In genomic region chr11:126719740-126720139, GRCh38 we compare ENCODE assay signal across 29 cellular contexts.
"Had no signal": no experiment of that assay in that cellular context is flagged by ENCODE, and none has a peak within 500 bp of the region (broad histone marks: within the 10 kb centered on the region; RNA-seq: fewer than 3 reads in every experiment).

No MANE protein-coding gene starts in this region.

- H3K9me3 ChIP-seq: esophagus muscularis mucosa, gastrocnemius medialis, right lobe of liver, tibial nerve had no signal

- H3K4me3 ChIP-seq: esophagus muscularis mucosa, gastrocnemius medialis, right lobe of liver, tibial nerve had no signal

- H3K4me1 ChIP-seq: gastrocnemius medialis, right lobe of liver had no signal

- H3K36me3 Mint-ChIP-seq: activated CD4-positive, alpha-beta memory T cell treated with anti-CD3 and anti-CD28 coated beads for 36 hours; activated naive CD4-positive, alpha-beta T cell treated with anti-CD3 and anti-CD28 coated beads, Interleukin-2, amount 50 U/mL, for 24 hours; natural killer cell; stimulated activated memory B cell treated with anti-CD40 and anti-IgM and Interleukin-4, amounts not matched to agents 10 μg/mL and 1 μg/mL and 100 μg/mL, for 72 hours had no signal

- ATAC-seq: activated naive CD8-positive, alpha-beta T cell treated with anti-CD3 and anti-CD28 coated beads, Interleukin-2, amount 50 U/mL, for 24 hours; natural killer cell; right lobe of liver; stimulated activated memory B cell treated with anti-CD40 and anti-IgM and Interleukin-4, amounts not matched to agents 10 μg/mL and 1 μg/mL and 100 μg/mL, for 72 hours had no signal

- DNase-seq: activated CD4-positive, alpha-beta memory T cell treated with anti-CD3 and anti-CD28 coated beads for 36 hours; activated CD4-positive, alpha-beta T cell treated with anti-CD3 and anti-CD28 coated beads, Interleukin-2, amount 10 ng/mL, durations not matched to agents 24 days and 14 days; activated CD4-positive, CD25-positive, alpha-beta regulatory T cell treated with anti-CD3 and anti-CD28 coated beads, Interleukin-2, amount 50 U/mL, for 72 hours; activated CD8-positive, alpha-beta memory T cell treated with anti-CD3 and anti-CD28 coated beads, Interleukin-2, amount 50 U/mL, for 4 hours; activated gamma-delta T cell; activated naive CD8-positive, alpha-beta T cell treated with anti-CD3 and anti-CD28 coated beads, Interleukin-2, amount 50 U/mL, for 24 hours; activated T-cell treated with anti-CD3 and anti-CD28 coated beads, Interleukin-2, amount 50 U/mL, for 24 hours; amygdala; dermis blood vessel endothelial cell; effector CD4-positive, alpha-beta T cell; gastrocnemius medialis; hippocampal formation; left cardiac atrium; mammary epithelial cell; natural killer cell; posterior cingulate gyrus; right lobe of liver; small intestine; stimulated activated CD4-positive, alpha-beta T cell treated with anti-CD3 and anti-CD28 coated beads, Interleukin-1b, Interleukin-23, amount 100 ng/mL, for 48 hours; stimulated activated CD4-positive, alpha-beta T cell treated with anti-CD3 and anti-CD28 coated beads, Interleukin-4, amount 100 ng/mL, for 4 hours; stimulated activated CD8-positive, alpha-beta memory T cell treated with anti-CD3 and anti-CD28 coated beads, Interleukin-4, amount 100 ng/mL, for 48 hours; SW 1271; T-helper 9 cell had no signal

- H3K4me3 Mint-ChIP-seq: activated CD4-positive, alpha-beta memory T cell treated with anti-CD3 and anti-CD28 coated beads for 36 hours; activated CD4-positive, alpha-beta T cell treated with anti-CD3 and anti-CD28 coated beads, Interleukin-2, amount 10 ng/mL, durations not matched to agents 24 days and 14 days; activated naive CD4-positive, alpha-beta T cell treated with anti-CD3 and anti-CD28 coated beads, Interleukin-2, amount 50 U/mL, for 24 hours; activated naive CD8-positive, alpha-beta T cell treated with anti-CD3 and anti-CD28 coated beads, Interleukin-2, amount 50 U/mL, for 24 hours; activated T-cell treated with anti-CD3 and anti-CD28 coated beads, Interleukin-2, amount 50 U/mL, for 24 hours; central memory CD8-positive, alpha-beta T cell; natural killer cell; stimulated activated memory B cell treated with anti-CD40 and anti-IgM and Interleukin-4, amounts not matched to agents 10 μg/mL and 1 μg/mL and 100 μg/mL, for 72 hours; T-helper 1 cell treated with Interleukin-12 subunit alpha and Interleukin-12 subunit beta and Interleukin-4 antibody, amounts not matched to agents 30 μg/mL and 1 μg/mL, for 36 hours had no signal

- H3K36me3 ChIP-seq: esophagus muscularis mucosa, gastrocnemius medialis, right lobe of liver, tibial nerve had no signal

- H3K4me1 Mint-ChIP-seq: activated CD4-positive, alpha-beta T cell treated with anti-CD3 and anti-CD28 coated beads, Interleukin-2, amount 10 ng/mL, durations not matched to agents 24 days and 14 days; activated naive CD4-positive, alpha-beta T cell treated with anti-CD3 and anti-CD28 coated beads, Interleukin-2, amount 50 U/mL, for 24 hours; activated naive CD8-positive, alpha-beta T cell treated with anti-CD3 and anti-CD28 coated beads, Interleukin-2, amount 50 U/mL, for 24 hours; central memory CD8-positive, alpha-beta T cell; natural killer cell; stimulated activated memory B cell treated with anti-CD40 and anti-IgM and Interleukin-4, amounts not matched to agents 10 μg/mL and 1 μg/mL and 100 μg/mL, for 72 hours had no signal

- H3K9me3 Mint-ChIP-seq: activated CD4-positive, alpha-beta memory T cell treated with anti-CD3 and anti-CD28 coated beads for 36 hours; activated CD4-positive, alpha-beta T cell treated with anti-CD3 and anti-CD28 coated beads, Interleukin-2, amount 10 ng/mL, durations not matched to agents 24 days and 14 days; activated naive CD4-positive, alpha-beta T cell treated with anti-CD3 and anti-CD28 coated beads, Interleukin-2, amount 50 U/mL, for 24 hours; activated naive CD8-positive, alpha-beta T cell treated with anti-CD3 and anti-CD28 coated beads, Interleukin-2, amount 50 U/mL, for 24 hours; activated T-cell treated with anti-CD3 and anti-CD28 coated beads, Interleukin-2, amount 50 U/mL, for 24 hours; natural killer cell; T-helper 1 cell treated with Interleukin-12 subunit alpha and Interleukin-12 subunit beta and Interleukin-4 antibody, amounts not matched to agents 30 μg/mL and 1 μg/mL, for 36 hours had no signal

- H3K27ac ChIP-seq: esophagus muscularis mucosa, gastrocnemius medialis, right lobe of liver, tibial nerve had no signal

- H3K27me3 ChIP-seq: gastrocnemius medialis, right lobe of liver, tibial nerve had no signal

- H3K27ac Mint-ChIP-seq: activated CD4-positive, alpha-beta memory T cell treated with anti-CD3 and anti-CD28 coated beads for 36 hours; activated CD4-positive, alpha-beta T cell treated with anti-CD3 and anti-CD28 coated beads, Interleukin-2, amount 10 ng/mL, durations not matched to agents 24 days and 14 days; activated naive CD4-positive, alpha-beta T cell treated with anti-CD3 and anti-CD28 coated beads, Interleukin-2, amount 50 U/mL, for 24 hours; activated naive CD8-positive, alpha-beta T cell treated with anti-CD3 and anti-CD28 coated beads, Interleukin-2, amount 50 U/mL, for 24 hours; activated T-cell treated with anti-CD3 and anti-CD28 coated beads, Interleukin-2, amount 50 U/mL, for 24 hours; natural killer cell; stimulated activated memory B cell treated with anti-CD40 and anti-IgM and Interleukin-4, amounts not matched to agents 10 μg/mL and 1 μg/mL and 100 μg/mL, for 72 hours; T-helper 1 cell treated with Interleukin-12 subunit alpha and Interleukin-12 subunit beta and Interleukin-4 antibody, amounts not matched to agents 30 μg/mL and 1 μg/mL, for 36 hours had no signal
